In the genomic region with DNA sequence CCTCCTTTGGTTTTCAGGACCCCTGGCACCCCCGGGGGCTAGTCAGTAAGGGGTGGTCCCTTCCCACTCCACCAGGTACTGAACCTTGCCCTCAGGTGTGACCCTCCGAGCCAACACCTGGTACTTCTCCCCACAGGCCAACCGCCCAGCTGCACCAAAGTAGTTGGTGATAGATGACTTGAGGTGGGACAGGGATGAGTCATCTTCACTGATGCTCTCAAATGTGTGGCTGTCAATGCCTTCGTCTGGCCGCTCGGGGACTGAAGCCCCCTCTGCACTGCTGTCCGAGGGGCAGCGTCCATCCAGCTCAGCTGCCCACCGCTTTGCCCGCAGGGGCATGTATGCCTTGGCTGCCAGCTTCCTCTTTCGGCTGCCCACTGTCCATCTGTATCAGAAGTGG, we compare ENCODE assay signal across 13 cellular contexts. TPM values are rescaled to one million over a fixed set of nuclear protein-coding genes. Genes with fewer than 3 reads are reported as not detected.
DNase-seq lines count a peak whose midpoint lies in the region; ATAC-seq and TF ChIP-seq lines count a peak whose summit lies in the region.
"Had no signal": no experiment of that assay in that cellular context is flagged by ENCODE, and none has a peak within 500 bp of the region (broad histone marks: within the 10 kb centered on the region; RNA-seq: fewer than 3 reads in every experiment).

No MANE protein-coding gene starts in this region.

- H3K9me3 ChIP-seq in T-helper 17 cell (ENCODE audit: control insufficient read depth, low read length, poor library complexity, severe bottlenecking) (no peaks in the 10 kb centered on the region), endodermal cell (ENCODE audit: control insufficient read depth, low read length) (no peaks in the 10 kb centered on the region)

- no peaks in the 10 kb centered on the region for H3K4me1 Mint-ChIP-seq in activated naive CD8-positive, alpha-beta T cell (ENCODE audit: low read depth)
- no peaks in the 10 kb centered on the region for H3K4me1 Mint-ChIP-seq in activated naive CD8-positive, alpha-beta T cell treated with anti-CD3 and anti-CD28 coated beads, Interleukin-2, amount 50 U/mL, for 24 hours
- H3K4me1 Mint-ChIP-seq in T-helper 17 cell (peaks cover 10% of the 10 kb centered on the region), endodermal cell (peaks cover 2% of the 10 kb centered on the region)

- H3K9ac ChIP-seq in endodermal cell (ENCODE audit: extremely low read depth, low read length, poor library complexity, severe bottlenecking): no peak overlapping the region

- H3K4me3 Mint-ChIP-seq in activated naive CD8-positive, alpha-beta T cell: no peak overlapping the region
- H3K4me3 Mint-ChIP-seq in activated naive CD8-positive, alpha-beta T cell treated with anti-CD3 and anti-CD28 coated beads, Interleukin-2, amount 50 U/mL, for 24 hours: no peak overlapping the region
- no peak overlapping the region for H3K4me3 Mint-ChIP-seq in T-helper 17 cell
- no peak overlapping the region for H3K4me3 Mint-ChIP-seq in endodermal cell
- H3K4me3 Mint-ChIP-seq: B cell; CD4-positive, alpha-beta memory T cell had no signal

- ATAC-seq in activated naive CD8-positive, alpha-beta T cell treated with anti-CD3 and anti-CD28 coated beads, Interleukin-2, amount 50 U/mL, for 24 hours: no peak
- ATAC-seq in T-helper 17 cell: no peak
- no peak for ATAC-seq in HG03045 (IDR thresholded peaks at IDR 0.05; ENCODE audit: unreplicated experiment)
- no peak for ATAC-seq in GM19351 (IDR thresholded peaks at IDR 0.05; ENCODE audit: unreplicated experiment)

- H3K36me3 Mint-ChIP-seq in activated naive CD8-positive, alpha-beta T cell: peaks cover 3% of the 10 kb centered on the region
- H3K36me3 Mint-ChIP-seq in activated naive CD8-positive, alpha-beta T cell treated with anti-CD3 and anti-CD28 coated beads, Interleukin-2, amount 50 U/mL, for 24 hours (ENCODE audit: low read depth): peaks cover 33% of the 10 kb centered on the region
- H3K36me3 Mint-ChIP-seq in T-helper 17 cell (ENCODE audit: low read depth) (peaks cover 2% of the 10 kb centered on the region), endodermal cell (ENCODE audit: low read depth) (peaks cover 2% of the 10 kb centered on the region)

- no peaks in the 10 kb centered on the region for H3K27me3 Mint-ChIP-seq in activated naive CD8-positive, alpha-beta T cell
- no peaks in the 10 kb centered on the region for H3K27me3 Mint-ChIP-seq in activated naive CD8-positive, alpha-beta T cell treated with anti-CD3 and anti-CD28 coated beads, Interleukin-2, amount 50 U/mL, for 24 hours
- H3K27me3 Mint-ChIP-seq in T-helper 17 cell: no peaks in the 10 kb centered on the region
- H3K27me3 Mint-ChIP-seq in endodermal cell (ENCODE audit: insufficient read depth): no peaks in the 10 kb centered on the region
- H3K27me3 Mint-ChIP-seq: B cell; CD4-positive, alpha-beta memory T cell had no signal

- no peaks in the 10 kb centered on the region for H3K9me3 Mint-ChIP-seq in activated naive CD8-positive, alpha-beta T cell (ENCODE audit: low read depth)
- H3K9me3 Mint-ChIP-seq in activated naive CD8-positive, alpha-beta T cell treated with anti-CD3 and anti-CD28 coated beads, Interleukin-2, amount 50 U/mL, for 24 hours: no peaks in the 10 kb centered on the region
- H3K9me3 Mint-ChIP-seq in endodermal cell: no peaks in the 10 kb centered on the region
- H3K9me3 Mint-ChIP-seq: CD4-positive, alpha-beta memory T cell had no signal

- no peak overlapping the region for H3K27ac ChIP-seq in endodermal cell (ENCODE audit: low read depth, low read length)

- no peak overlapping the region for H3K4me3 ChIP-seq in endodermal cell (ENCODE audit: low read length)

- no peaks in the 10 kb centered on the region for H3K4me1 ChIP-seq in endodermal cell (ENCODE audit: control insufficient read depth, insufficient read depth, low read length)

- WGBS in endodermal cell (ENCODE audit: insufficient coverage in 1 of 2, insufficient read length in 1 of 2), 2 experiments: 80 to 95% methylated on average over 3 to 11 of the region's 11 CpGs

- H3K27me3 ChIP-seq in endodermal cell (ENCODE audit: control insufficient read depth, insufficient read depth, low read length, poor library complexity, severe bottlenecking): no peaks in the 10 kb centered on the region

- peak overlapping the region; percentile 38 for H3K27ac Mint-ChIP-seq in activated naive CD8-positive, alpha-beta T cell
- no peak overlapping the region for H3K27ac Mint-ChIP-seq in activated naive CD8-positive, alpha-beta T cell treated with anti-CD3 and anti-CD28 coated beads, Interleukin-2, amount 50 U/mL, for 24 hours
- H3K27ac Mint-ChIP-seq in T-helper 17 cell (peak overlapping the region; percentile 79), endodermal cell (no peak overlapping the region)
- H3K27ac Mint-ChIP-seq: B cell had no signal

- no peak for DNase-seq in activated naive CD8-positive, alpha-beta T cell treated with anti-CD3 and anti-CD28 coated beads, Interleukin-2, amount 50 U/mL, for 24 hours
- no peak for DNase-seq in T-helper 17 cell
- peak; percentile 29 for DNase-seq in endodermal cell
- DNase-seq in CD1c-positive myeloid dendritic cell (ENCODE audit: extremely low spot score): no peak
- DNase-seq: CD4-positive, alpha-beta memory T cell; KG1; NCI-H1417 treated with DMSO at 0.1 percent for 48 hours; NCI-H1930; NCI-H526 treated with DMSO at 0.1 percent for 48 hours had no signal

- H3K36me3 ChIP-seq in endodermal cell (ENCODE audit: control insufficient read depth, insufficient read depth, low read length): peaks cover 32% of the 10 kb centered on the region

- no peak for TF ChIP-seq CTCF in endodermal cell (conservative IDR thresholded peaks at IDR 0.05)

RNA-seq across cellular contexts. Expression of gene PSMD5, which starts 15.2 kb away (rescaled TPM):
- total RNA-seq in T-helper 17 cell (10 to 100 TPM; 37.2 to 51.5 TPM), endodermal cell (10 to 100 TPM; 21.8 to 52.7 TPM)
- 29.3 TPM for polyA plus RNA-seq in endodermal cell (2013, experiment 1 of 2)
- 28.7 TPM for polyA plus RNA-seq in endodermal cell (2013, experiment 2 of 2)

RNA-seq across cellular contexts. Expression of gene PHF19, which starts 19.1 kb away (rescaled TPM):
- total RNA-seq in T-helper 17 cell (10 to 100 TPM; 69.9 to 96.9 TPM), endodermal cell (10 to 100 TPM; 17.9 to 21.9 TPM)
- 30.5 TPM for polyA plus RNA-seq in endodermal cell (2013, experiment 1 of 2)
- polyA plus RNA-seq in endodermal cell (2013, experiment 2 of 2): 27.9 TPM

Comparison
In these comparisons a context has a peak if more than half of its experiments do, and no peak if none do; other contexts are left out.
1. H3K27ac Mint-ChIP-seq: peak in activated naive CD8-positive, alpha-beta T cell (single experiment) and T-helper 17 cell (single experiment); none in activated naive CD8-positive, alpha-beta T cell treated with anti-CD3 and anti-CD28 coated beads, Interleukin-2, amount 50 U/mL, for 24 hours (single experiment) and endodermal cell (single experiment).